Comparison of ENCODE assay signal across 8 cellular contexts in genomic region chr10:73965890-73966768, GRCh38. TPM values are rescaled to one million over a fixed set of nuclear protein-coding genes. Genes with fewer than 3 reads are reported as not detected.
DNase-seq lines count a peak whose midpoint lies in the region; ATAC-seq and TF ChIP-seq lines count a peak whose summit lies in the region.

No MANE protein-coding gene starts in this region.

- H3K4me1 Mint-ChIP-seq in CD14-positive monocyte: peaks cover 46% of the 10 kb centered on the region
- H3K4me1 Mint-ChIP-seq in stimulated activated memory B cell treated with anti-CD40 and anti-IgM and Interleukin-4, amounts not matched to agents 10 μg/mL and 1 μg/mL and 100 μg/mL, for 72 hours: peaks cover 2% of the 10 kb centered on the region

- H3K36me3 Mint-ChIP-seq in CD14-positive monocyte: no peaks in the 10 kb centered on the region
- no peaks in the 10 kb centered on the region for H3K36me3 Mint-ChIP-seq in stimulated activated memory B cell treated with anti-CD40 and anti-IgM and Interleukin-4, amounts not matched to agents 10 μg/mL and 1 μg/mL and 100 μg/mL, for 72 hours

- no peaks in the 10 kb centered on the region for H3K27me3 Mint-ChIP-seq in CD14-positive monocyte (ENCODE audit: low read depth in 3 of 3)
- H3K27me3 Mint-ChIP-seq in stimulated activated memory B cell treated with anti-CD40 and anti-IgM and Interleukin-4, amounts not matched to agents 10 μg/mL and 1 μg/mL and 100 μg/mL, for 72 hours: no peaks in the 10 kb centered on the region

- peak overlapping the region in 1 of 2 donors; percentile 9 for H3K4me3 Mint-ChIP-seq in CD14-positive monocyte
- H3K4me3 Mint-ChIP-seq in stimulated activated memory B cell treated with anti-CD40 and anti-IgM and Interleukin-4, amounts not matched to agents 10 μg/mL and 1 μg/mL and 100 μg/mL, for 72 hours: no peak overlapping the region

- peak; percentile 92 for ATAC-seq in left colon
- ATAC-seq in stimulated activated memory B cell treated with anti-CD40 and anti-IgM and Interleukin-4, amounts not matched to agents 10 μg/mL and 1 μg/mL and 100 μg/mL, for 72 hours: no peak

- H3K9ac ChIP-seq in subcutaneous abdominal adipose tissue (ENCODE audit: low read length in 5 of 5): peak overlapping the region; percentile 8 to 84 (median 45)

- TF ChIP-seq CTCF in CD14-positive monocyte (IDR thresholded peaks at IDR 0.05): no peak

- peak overlapping the region; percentile 46 to 58 (median 50) for H3K4me3 ChIP-seq in subcutaneous abdominal adipose tissue (ENCODE audit: low read depth in 1 of 5, low read length in 5 of 5)

- DNase-seq in CD14-positive monocyte (ENCODE audit: low spot score) (no peak), NCI-H226 (peak; percentile 94), left colon (peak; percentile 69 to 87), DMS79 (lab: John Stamatoyannopoulos, UW) (no peak), COLO668 (lab: John Stamatoyannopoulos, UW; ENCODE audit: unreplicated experiment) (no peak)

- intact Hi-C loops in CD14-positive monocyte (cut with micrococcal nuclease): loop anchor here in 1 of 2 donors (10.0 kb wide), 1 partner anchor 109 kb away; no protein-coding TSS in a partner anchor
- intact Hi-C loops in left colon (cut with DNase I, micrococcal nuclease): no loop called here

- H3K36me3 ChIP-seq in subcutaneous abdominal adipose tissue (ENCODE audit: control insufficient read depth in 5 of 5, insufficient read depth in 5 of 5, low read length in 5 of 5): no peaks in the 10 kb centered on the region

- H3K27me3 ChIP-seq in subcutaneous abdominal adipose tissue (ENCODE audit: control insufficient read depth in 5 of 5, insufficient read depth in 4 of 5, low read length in 5 of 5): no peaks in the 10 kb centered on the region

- H3K9me3 Mint-ChIP-seq in CD14-positive monocyte: no peaks in the 10 kb centered on the region
- H3K9me3 Mint-ChIP-seq in stimulated activated memory B cell treated with anti-CD40 and anti-IgM and Interleukin-4, amounts not matched to agents 10 μg/mL and 1 μg/mL and 100 μg/mL, for 72 hours: no peaks in the 10 kb centered on the region

- H3K4me1 ChIP-seq in subcutaneous abdominal adipose tissue (ENCODE audit: control insufficient read depth in 5 of 5, insufficient read depth in 5 of 5, low read length in 5 of 5): peaks cover 7 to 35% (median 28%) of the 10 kb centered on the region in 5 donors

- no peaks in the 10 kb centered on the region for H3K9me3 ChIP-seq in subcutaneous abdominal adipose tissue (ENCODE audit: control insufficient read depth in 5 of 5, low read length in 5 of 5)

- H3K27ac Mint-ChIP-seq in CD14-positive monocyte: peak overlapping the region in 6 of 7 donors; percentile 6 to 70 (median 66)
- no peak overlapping the region for H3K27ac Mint-ChIP-seq in stimulated activated memory B cell treated with anti-CD40 and anti-IgM and Interleukin-4, amounts not matched to agents 10 μg/mL and 1 μg/mL and 100 μg/mL, for 72 hours

- H3K27ac ChIP-seq in cingulate gyrus (ENCODE audit: low read depth, low read length): peak overlapping the region; percentile 67
- peak overlapping the region; percentile 91 for H3K27ac ChIP-seq in subcutaneous abdominal adipose tissue (ENCODE audit: low read depth, low read length)

RNA-seq across cellular contexts. Expression of gene VCL, which starts 31.8 kb away (rescaled TPM):
- polyA plus RNA-seq in CD14-positive monocyte: 10 to 100 TPM; 52.8 to 68.4 TPM
- 100 to 1,000 TPM; 122 to 123 TPM for total RNA-seq in left colon

RNA-seq across cellular contexts. Expression of gene PLAU, which starts 55.2 kb away (rescaled TPM):
- polyA plus RNA-seq in CD14-positive monocyte: under 1 TPM; 0.16 to 0.43 TPM
- 1 to 10 TPM; 3.5 to 7.1 TPM for total RNA-seq in left colon

Comparison
In these comparisons a context has a peak if more than half of its experiments do, and no peak if none do; other contexts are left out.
1. DNase-seq: peak in NCI-H226 (single experiment) and left colon (2 of 2); none in CD14-positive monocyte (single experiment), DMS79 (single experiment) and COLO668 (single experiment).